In genomic region chr1:214476229-214476957, GRCh38 we compare ENCODE assay signal across 14 cellular contexts.
DNase-seq lines count a peak whose midpoint lies in the region; ATAC-seq, FAIRE-seq and TF ChIP-seq lines count a peak whose summit lies in the region.
"Had no signal": no experiment of that assay in that cellular context is flagged by ENCODE, and none has a peak within 500 bp of the region (broad histone marks: within the 10 kb centered on the region; RNA-seq: fewer than 3 reads in every experiment).

No MANE protein-coding gene starts in this region.

- FAIRE-seq in RCC 7860 (lab: Jason Lieb, UNC), result no peak
- FAIRE-seq: colon had no signal

- H3K27me3 ChIP-seq in esophagus (ENCODE audit: control insufficient read depth in 1 of 2, insufficient read depth in 2 of 2, low read length in 2 of 2), result no peaks in the 10 kb centered on the region
- H3K27me3 ChIP-seq in prostate gland (replicated peaks; ENCODE audit: insufficient read depth), result no peaks in the 10 kb centered on the region
- no peaks in the 10 kb centered on the region for H3K27me3 ChIP-seq in spleen (replicated peaks in 1 of 7)
- H3K27me3 ChIP-seq: right atrium auricular region had no signal

- H3K27ac ChIP-seq in esophagus (ENCODE audit: low read depth in 2 of 2, low read length in 1 of 2) (peak overlapping the region; percentile 82 to 88), prostate gland (peak overlapping the region in 1 of 2 donors; percentile 16), spleen (no peak overlapping the region)
- H3K27ac ChIP-seq: right atrium auricular region had no signal

- H3K36me3 ChIP-seq in esophagus (ENCODE audit: control insufficient read depth in 2 of 2, insufficient read depth in 2 of 2, low read length in 1 of 2) (no peaks in the 10 kb centered on the region), prostate gland (no peaks in the 10 kb centered on the region), spleen (no peaks in the 10 kb centered on the region)
- H3K36me3 ChIP-seq: HAP-1, right atrium auricular region had no signal

- TF ChIP-seq CTCF in prostate gland (IDR thresholded peaks at IDR 0.05) (no peak), spleen (IDR thresholded peaks at IDR 0.05 in 8 of 11, conservative IDR thresholded peaks at IDR 0.05 in 3 of 11) (no peak)

- H3K4me1 ChIP-seq in esophagus (ENCODE audit: control insufficient read depth in 2 of 2, insufficient read depth in 2 of 2, low read length in 1 of 2), result peaks cover 2 to 9% of the 10 kb centered on the region in 2 donors
- no peaks in the 10 kb centered on the region for H3K4me1 ChIP-seq in prostate gland (replicated peaks)
- H3K4me1 ChIP-seq in spleen, result peaks cover 0 to 3% (median 0%) of the 10 kb centered on the region in 6 donors

- WGBS in esophagus, 2 donors, result 50 to 61% methylated on average over 10 of the region's 10 CpGs
- 60% methylated on average over 10 of the region's 10 CpGs for WGBS in prostate gland
- 87 to 95% (median 88%) methylated on average over 10 of the region's 10 CpGs for WGBS in spleen, 5 donors

- intact Hi-C loops in prostate gland (cut with DNase I), result no loop called here
- intact Hi-C loops in spleen (cut with DNase I; ENCODE audit: low total_unique reads), result no loop called here

- DNase-seq in Daoy (ENCODE audit: low read depth), result peak; percentile 48
- peak; percentile 73 for DNase-seq in RCC 7860 (ENCODE audit: low spot score)
- DNase-seq in prostate gland (ENCODE audit: low spot score), result peak; percentile 30
- no peak for DNase-seq in spleen
- DNase-seq in NCI-H510A (lab: John Stamatoyannopoulos, UW), result no peak
- no peak for DNase-seq in DMS 273 treated with DMSO at 0.1 percent for 48 hours (lab: John Stamatoyannopoulos, UW)
- DNase-seq: CD4-positive, alpha-beta T cell; NCI-H524 treated with DMSO at 0.1 percent for 48 hours; SIG-M5 had no signal

- H3K9me3 ChIP-seq in esophagus (ENCODE audit: control insufficient read depth in 2 of 2, insufficient read depth in 1 of 2, low read depth in 1 of 2, low read length in 1 of 2) (no peaks in the 10 kb centered on the region), prostate gland (no peaks in the 10 kb centered on the region), spleen (no peaks in the 10 kb centered on the region)
- H3K9me3 ChIP-seq: HAP-1, right atrium auricular region had no signal

- H3K4me3 ChIP-seq in esophagus (ENCODE audit: low read depth in 1 of 2, low read length in 2 of 2) (no peak overlapping the region), prostate gland (no peak overlapping the region), spleen (no peak overlapping the region)
- H3K4me3 ChIP-seq: HAP-1, right atrium auricular region had no signal

- TF ChIP-seq POLR2A in prostate gland (IDR thresholded peaks at IDR 0.05) (no peak), spleen (IDR thresholded peaks at IDR 0.05) (no peak)

- no peak for ATAC-seq in HG03175 (IDR thresholded peaks at IDR 0.05; ENCODE audit: unreplicated experiment)

Comparison
In these comparisons a context has a peak if more than half of its experiments do, and no peak if none do; other contexts are left out.
1. DNase-seq: peak in Daoy (single experiment), RCC 7860 (single experiment) and prostate gland (single experiment); none in spleen (single experiment), NCI-H510A (single experiment) and DMS 273 treated with DMSO at 0.1 percent for 48 hours (single experiment).
2. H3K27ac ChIP-seq: peak in esophagus (2 of 2); none in spleen (0 of 8).